ENCODE assay signal across 10 cellular contexts in the genomic region with DNA sequence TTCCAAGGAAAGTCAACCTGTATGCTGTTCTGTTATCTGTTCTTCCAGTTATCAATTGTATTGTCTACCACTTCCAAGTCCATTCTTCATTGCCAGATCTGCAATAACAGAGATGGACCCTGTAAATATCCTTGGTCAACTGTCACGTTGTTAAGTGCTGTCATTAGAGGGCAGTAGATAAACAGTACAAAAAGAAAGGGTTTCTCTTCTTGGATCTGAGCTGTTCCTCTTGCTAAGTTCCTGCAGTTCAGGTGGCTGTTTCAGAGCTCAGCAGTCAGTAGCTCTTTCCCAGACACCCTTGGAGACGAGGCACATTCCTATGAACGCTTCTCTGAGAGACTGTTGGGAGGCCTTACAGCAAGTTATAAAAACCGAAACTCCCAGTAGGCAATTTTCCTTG.
DNase-seq lines count a peak whose midpoint lies in the region; ATAC-seq and TF ChIP-seq lines count a peak whose summit lies in the region.
"Had no signal": no experiment of that assay in that cellular context is flagged by ENCODE, and none has a peak within 500 bp of the region (broad histone marks: within the 10 kb centered on the region; RNA-seq: fewer than 3 reads in every experiment).

No MANE protein-coding gene starts in this region.

- POLR2A ChIA-PET in CD8-positive, alpha-beta memory T cell (lab: Charles Lee), result no interaction called here

- no peaks in the 10 kb centered on the region for H3K9me3 ChIP-seq in NT2/D1 (ENCODE audit: insufficient read depth, low read length)
- H3K9me3 ChIP-seq in upper lobe of right lung, result no peaks in the 10 kb centered on the region
- no peaks in the 10 kb centered on the region for H3K9me3 ChIP-seq in CD8-positive, alpha-beta memory T cell (ENCODE audit: low read length)

- TF ChIP-seq CTCF in fibroblast of villous mesenchyme (IDR thresholded peaks at IDR 0.05; ENCODE audit: insufficient read depth, low read depth, low read length), result peak; percentile 16
- TF ChIP-seq CTCF in upper lobe of right lung (IDR thresholded peaks at IDR 0.05), result peak; percentile 29
- no peak for TF ChIP-seq CTCF in glutamatergic neuron (IDR thresholded peaks at IDR 0.05; ENCODE audit: partially characterized antibody, unreplicated experiment)

- H3K27me3 ChIP-seq in NT2/D1 (ENCODE audit: insufficient read depth, insufficient read length), result no peaks in the 10 kb centered on the region
- no peaks in the 10 kb centered on the region for H3K27me3 ChIP-seq in upper lobe of right lung
- H3K27me3 ChIP-seq in CD8-positive, alpha-beta memory T cell (ENCODE audit: insufficient read depth, low read length, poor library complexity, severe bottlenecking), result no peaks in the 10 kb centered on the region

- no peaks in the 10 kb centered on the region for H3K36me3 Mint-ChIP-seq in glutamatergic neuron (ENCODE audit: unreplicated experiment)
- H3K36me3 Mint-ChIP-seq in CD8-positive, alpha-beta memory T cell, result no peaks in the 10 kb centered on the region
- H3K36me3 Mint-ChIP-seq: CD4-positive, alpha-beta memory T cell had no signal

- H3K27me3 Mint-ChIP-seq in glutamatergic neuron (ENCODE audit: unreplicated experiment), result no peaks in the 10 kb centered on the region
- H3K27me3 Mint-ChIP-seq in CD8-positive, alpha-beta memory T cell, result no peaks in the 10 kb centered on the region
- H3K27me3 Mint-ChIP-seq: CD4-positive, alpha-beta memory T cell had no signal

- H3K4me3 Mint-ChIP-seq in glutamatergic neuron (ENCODE audit: unreplicated experiment), result no peak overlapping the region
- H3K4me3 Mint-ChIP-seq in CD8-positive, alpha-beta memory T cell, result no peak overlapping the region
- H3K4me3 Mint-ChIP-seq: CD4-positive, alpha-beta memory T cell had no signal

- H3K9me3 Mint-ChIP-seq in glutamatergic neuron (ENCODE audit: unreplicated experiment), result no peaks in the 10 kb centered on the region
- H3K9me3 Mint-ChIP-seq in CD8-positive, alpha-beta memory T cell, result peaks cover 0 to 19% (median 9%) of the 10 kb centered on the region in 5 donors

- no peak overlapping the region for H3K27ac ChIP-seq in upper lobe of right lung
- H3K27ac ChIP-seq in CD8-positive, alpha-beta memory T cell (ENCODE audit: low read depth, low read length), result no peak overlapping the region

- no peak overlapping the region for H3K9ac ChIP-seq in NT2/D1 (ENCODE audit: insufficient read length, low read depth)

- no peaks in the 10 kb centered on the region for H3K36me3 ChIP-seq in NT2/D1 (ENCODE audit: insufficient read depth, insufficient read length, low read length)
- H3K36me3 ChIP-seq in upper lobe of right lung, result no peaks in the 10 kb centered on the region
- H3K36me3 ChIP-seq in CD8-positive, alpha-beta memory T cell (ENCODE audit: insufficient read depth, low read length), result no peaks in the 10 kb centered on the region

- CTCF ChIA-PET in CD8-positive, alpha-beta memory T cell (lab: Charles Lee), result no interaction called here

- H3K4me1 Mint-ChIP-seq in glutamatergic neuron (ENCODE audit: low read depth, unreplicated experiment), result no peaks in the 10 kb centered on the region
- no peaks in the 10 kb centered on the region for H3K4me1 Mint-ChIP-seq in CD8-positive, alpha-beta memory T cell
- H3K4me1 Mint-ChIP-seq: CD4-positive, alpha-beta memory T cell had no signal

- H3K4me1 ChIP-seq in NT2/D1 (ENCODE audit: insufficient read depth, insufficient read length) (no peaks in the 10 kb centered on the region), upper lobe of right lung (no peaks in the 10 kb centered on the region)
- no peaks in the 10 kb centered on the region for H3K4me1 ChIP-seq in CD8-positive, alpha-beta memory T cell (ENCODE audit: insufficient read depth, low read length)

- intact Hi-C loops in upper lobe of right lung (cut with DNase I), result no loop called here

- H3K27ac Mint-ChIP-seq in glutamatergic neuron (ENCODE audit: unreplicated experiment), result no peak overlapping the region
- peak overlapping the region in 1 of 8 donors; percentile 55 for H3K27ac Mint-ChIP-seq in CD8-positive, alpha-beta memory T cell
- H3K27ac Mint-ChIP-seq: CD4-positive, alpha-beta memory T cell had no signal

- peak; percentile 27 for ATAC-seq in upper lobe of right lung

- H3K4me3 ChIP-seq in NT2/D1 (ENCODE audit: insufficient read length, low read depth) (no peak overlapping the region), fibroblast of villous mesenchyme (ENCODE audit: low read depth, low read length) (no peak overlapping the region), upper lobe of right lung (no peak overlapping the region)
- no peak overlapping the region for H3K4me3 ChIP-seq in CD8-positive, alpha-beta memory T cell (ENCODE audit: low read length)

- peak; percentile 40 for DNase-seq in SIG-M5 treated with dmso at 0.1 percent for 504 hours (lab: John Stamatoyannopoulos, UW; ENCODE audit: unreplicated experiment)
- no peak for DNase-seq in SIG-M5 (lab: John Stamatoyannopoulos, UW)
- peak; percentile 11 for DNase-seq in NT2/D1 (ENCODE audit: low read depth, low spot score)
- peak; percentile 20 for DNase-seq in fibroblast of villous mesenchyme (ENCODE audit: low read depth)
- no peak for DNase-seq in upper lobe of right lung
- no peak for DNase-seq in glutamatergic neuron
- no peak for DNase-seq in putamen (ENCODE audit: low spot score)
- no peak for DNase-seq in CD8-positive, alpha-beta memory T cell
- DNase-seq: NCI-H1436 treated with DMSO at 0.1 percent for 48 hours had no signal

Comparison
In these comparisons a context has a peak if more than half of its experiments do, and no peak if none do; other contexts are left out.
1. DNase-seq: peak in SIG-M5 treated with dmso at 0.1 percent for 504 hours (single experiment), NT2/D1 (single experiment) and fibroblast of villous mesenchyme (single experiment); none in SIG-M5 (single experiment), upper lobe of right lung (single experiment), glutamatergic neuron (single experiment), putamen (single experiment) and CD8-positive, alpha-beta memory T cell (0 of 5).